3 cellular contexts compared by ENCODE assay signal in genomic region chr5:40827479-40827977, GRCh38.
A peak's percentile ranks its signal among the peaks of the same experiment; 100 is the strongest.
TF ChIP-seq lines count a peak whose summit lies in the region.

No MANE protein-coding gene starts in this region.

TF ChIP-seq in SK-N-SH, 30 proteins besides CTCF, POLR2A, EP300 and RAD21:
- TF ChIP-seq JUND (IDR thresholded peaks at IDR 0.05) (no peak), RXRA (IDR thresholded peaks at IDR 0.05; ENCODE audit: borderline replicate concordance, low read depth) (no peak), ELF1 (IDR thresholded peaks at IDR 0.05) (no peak), POLR2AphosphoS5 (IDR thresholded peaks at IDR 0.05; ENCODE audit: low read depth, low read length) (peak; percentile 43; the same call in 1 of the 2 replicates)

TF ChIP-seq in SK-N-SH treated with all-trans-retinoic acid at 6 μM for 48 hours, 23 proteins besides CTCF, POLR2A, EP300 and RAD21:
- TF ChIP-seq POU6F1 (CRISPR knock-in tag; IDR thresholded peaks at IDR 0.05; ENCODE audit: borderline replicate concordance, low read depth) (no peak), ZC3H10 (CRISPR knock-in tag; IDR thresholded peaks at IDR 0.05) (no peak), TSHZ2 (CRISPR knock-in tag; IDR thresholded peaks at IDR 0.05) (no peak), BACH2 (CRISPR knock-in tag; IDR thresholded peaks at IDR 0.05; ENCODE audit: borderline replicate concordance) (no peak), OSR1 (CRISPR knock-in tag; IDR thresholded peaks at IDR 0.05) (no peak), ARNTL (CRISPR knock-in tag; IDR thresholded peaks at IDR 0.05; ENCODE audit: borderline replicate concordance, low read depth) (no peak), ZFP30 (CRISPR knock-in tag; IDR thresholded peaks at IDR 0.05) (no peak)
TF ChIP-seq in SK-N-SH treated with all-trans-retinoic acid at 6 μM for 48 hours: peak in this region for 0.

TF ChIP-seq in K562, 482 proteins besides CTCF, POLR2A, EP300 and RAD21:
- TF ChIP-seq POLR2AphosphoS5 (IDR thresholded peaks at IDR 0.05; ENCODE audit: control insufficient read depth, insufficient read depth, low read depth, low read length) = peak; percentile 54
- no peak for TF ChIP-seq FIP1L1 (IDR thresholded peaks at IDR 0.05; ENCODE audit: low read depth, low read length, poor library complexity, severe bottlenecking)
- TF ChIP-seq GTF2F1 (IDR thresholded peaks at IDR 0.05; ENCODE audit: low read depth, low read length) = no peak
- no peak for TF ChIP-seq ZNF830 (CRISPR knock-in tag; IDR thresholded peaks at IDR 0.05)
- 0 out of 2 replicates have a peak, but pooled peaks have one; percentile 64 for TF ChIP-seq HNRNPUL1 (IDR thresholded peaks at IDR 0.05; ENCODE audit: low read length)
- TF ChIP-seq LCOR (CRISPR knock-in tag; IDR thresholded peaks at IDR 0.05) = peak; percentile 58; the same call in 1 of the 2 replicates
- TF ChIP-seq E2F1 (CRISPR knock-in tag; IDR thresholded peaks at IDR 0.05) = 0 out of 2 replicates have a peak, but pooled peaks have one; percentile 49
- TF ChIP-seq CGGBP1 (CRISPR knock-in tag; IDR thresholded peaks at IDR 0.05) = peak; percentile 22; the same call in 1 of the 2 replicates
- TF ChIP-seq MYNN (IDR thresholded peaks at IDR 0.05) = peak; percentile 21; the same call in 1 of the 2 replicates
- no peak for TF ChIP-seq MYNN (CRISPR knock-in tag; IDR thresholded peaks at IDR 0.05)
- peak; percentile 54 for TF ChIP-seq SUPT5H (IDR thresholded peaks at IDR 0.05)
- peak; percentile 9 for TF ChIP-seq POLR2B (IDR thresholded peaks at IDR 0.05; ENCODE audit: low read depth, partially characterized antibody)
- no peak for TF ChIP-seq ZNF766 (CRISPR knock-in tag; conservative IDR thresholded peaks at IDR 0.05)
- TF ChIP-seq PML (IDR thresholded peaks at IDR 0.05; ENCODE audit: low read length) = peak; percentile 34
- TF ChIP-seq HDAC6 (IDR thresholded peaks at IDR 0.05; ENCODE audit: low read depth, low read length) = no peak
- 0 out of 2 replicates have a peak, but pooled peaks have one; percentile 13 for TF ChIP-seq TEAD2 (tag; IDR thresholded peaks at IDR 0.05)
- peak; percentile 27; the same call in 1 of the 2 replicates for TF ChIP-seq AFF4 (CRISPR knock-in tag; IDR thresholded peaks at IDR 0.05)
- no peak for TF ChIP-seq ZNF282 (CRISPR knock-in tag; IDR thresholded peaks at IDR 0.05)
- 0 out of 2 replicates have a peak, but pooled peaks have one; percentile 25 for TF ChIP-seq ZNF324 (CRISPR knock-in tag; IDR thresholded peaks at IDR 0.05)
- no peak for TF ChIP-seq ETV5 (CRISPR knock-in tag; IDR thresholded peaks at IDR 0.05; ENCODE audit: low read depth)
- no peak for TF ChIP-seq ATF1 (CRISPR knock-in tag; IDR thresholded peaks at IDR 0.05)
- TF ChIP-seq ATF1 (tag; IDR thresholded peaks at IDR 0.05) = no peak
TF ChIP-seq in K562: peak in this region for 12.
